Comparison of ENCODE assay signal across 8 cellular contexts in the genomic region with DNA sequence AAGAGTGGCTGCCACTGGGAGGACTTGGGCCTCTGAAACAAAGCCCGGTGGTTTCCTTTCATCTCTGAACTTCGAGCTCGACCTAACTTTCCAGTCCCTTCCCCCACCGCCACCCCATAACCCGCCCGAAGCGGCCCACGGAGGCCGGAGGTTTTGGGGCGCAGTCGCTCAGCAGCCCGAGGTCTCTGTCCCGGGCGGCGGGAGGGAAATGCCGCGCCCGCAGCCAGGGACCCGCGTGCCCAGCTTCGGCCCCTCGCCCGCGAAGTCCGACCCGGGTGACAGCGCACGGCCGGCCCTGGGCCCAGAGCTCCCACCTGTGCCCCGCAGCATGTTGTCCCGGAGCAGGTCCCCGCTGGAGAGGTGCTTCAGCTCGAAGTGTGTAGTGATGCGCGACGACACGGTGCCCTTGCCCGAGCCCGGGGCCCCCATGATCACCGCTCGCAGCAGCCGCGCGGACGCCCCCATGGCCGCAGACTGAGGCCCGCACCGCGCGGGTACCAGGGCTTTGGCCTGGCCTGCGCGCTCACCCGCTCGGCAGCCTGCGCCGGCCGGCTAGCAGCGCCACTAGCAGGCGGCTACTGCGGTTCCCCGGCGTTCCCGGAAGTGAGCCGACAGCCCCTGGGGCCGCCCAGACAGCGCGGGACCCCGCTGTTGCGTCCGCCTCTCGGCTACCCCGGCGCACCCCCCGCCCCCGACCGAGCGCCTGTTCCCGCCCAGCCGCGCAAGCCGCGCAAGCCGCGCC. TPM values are rescaled to one million over a fixed set of nuclear protein-coding genes. Genes with fewer than 3 reads are reported as not detected.
DNase-seq lines count a peak whose midpoint lies in the region; ATAC-seq and TF ChIP-seq lines count a peak whose summit lies in the region.

A gene (minus strand): TSS at position 580 of the 742 bp plus-strand sequence. CDS start 115 bp downstream, at position 465.

- no peaks in the 10 kb centered on the region for H3K36me3 Mint-ChIP-seq in T-cell
- H3K36me3 Mint-ChIP-seq in type B pancreatic cell = no peaks in the 10 kb centered on the region

- POLR2A ChIA-PET in T-cell (lab: Charles Lee) = interaction anchor here (0.5 to 1.4 kb wide), 11 partner anchors 9 to 1698 kb away, joined by 3 to 6 read pairs (median 4); a partner anchor contains a TSS

- intact Hi-C loops in cardiac septum (cut with DNase I) = loop anchor here (1.0 to 5.0 kb wide), 2 partner anchors 63 to 78 kb away; a partner anchor contains a TSS
- intact Hi-C loops in posterior cingulate gyrus (cut with DNase I) = loop anchor here (2.0 to 10.0 kb wide), 5 partner anchors 54 to 356 kb away; a partner anchor contains a TSS

- DNase-seq in HFF-Myc (ENCODE audit: extremely low read depth, low read depth) (peak; percentile 48), MV-4-11 (lab: John Stamatoyannopoulos, UW) (peak; percentile 76), T-cell (peak; percentile 64 to 90 (median 84)), adipocyte (ENCODE audit: low read depth) (peak; percentile 93), cardiac septum (ENCODE audit: low spot score) (peak; percentile 92), posterior cingulate gyrus (peak; percentile 69 to 97 (median 82)), type B pancreatic cell (ENCODE audit: extremely low spot score, unreplicated experiment) (peak; percentile 88)

- no peaks in the 10 kb centered on the region for H3K27me3 Mint-ChIP-seq in T-cell
- H3K27me3 Mint-ChIP-seq in type B pancreatic cell = peaks cover 2% of the 10 kb centered on the region

- H3K9ac ChIP-seq in adipocyte (ENCODE audit: low read length) = peak within 1 kb of the TSS; percentile 93

- H3K4me1 Mint-ChIP-seq in T-cell = peaks cover 37 to 47% (median 40%) of the 10 kb centered on the region in 3 donors
- H3K4me1 Mint-ChIP-seq in type B pancreatic cell (ENCODE audit: unreplicated experiment) = peaks cover 14% of the 10 kb centered on the region

- ATAC-seq in T-cell (replicated peaks in 1 of 4) = peak; percentile 92 to 95 (median 94)

- H3K27ac Mint-ChIP-seq in T-cell (peak within 1 kb of the TSS; percentile 87 to 89), type B pancreatic cell (peak within 1 kb of the TSS; percentile 93)

- H3K4me3 ChIP-seq in HFF-Myc (replicated peaks; ENCODE audit: low read depth, low read length) = peak within 1 kb of the TSS; percentile 67
- peak within 1 kb of the TSS; percentile 96 for H3K4me3 ChIP-seq in adipocyte (ENCODE audit: low read length)

- H3K27me3 ChIP-seq in adipocyte (replicated peaks; ENCODE audit: control insufficient read depth, insufficient read depth, low read length) = no peaks in the 10 kb centered on the region

- H3K9me3 Mint-ChIP-seq in T-cell (no peaks in the 10 kb centered on the region), type B pancreatic cell (peaks cover 5% of the 10 kb centered on the region)

- H3K9me3 ChIP-seq in adipocyte (ENCODE audit: control insufficient read depth, low read length) = no peaks in the 10 kb centered on the region

- no peaks in the 10 kb centered on the region for H3K36me3 ChIP-seq in adipocyte (ENCODE audit: control insufficient read depth, insufficient read depth, low read length, severe bottlenecking)

- H3K4me1 ChIP-seq in adipocyte (ENCODE audit: control insufficient read depth, insufficient read depth, low read length) = peaks cover 30% of the 10 kb centered on the region

- peak; percentile 26; the same call in 2 of the 3 replicates for TF ChIP-seq CTCF in GM12872 (IDR thresholded peaks at IDR 0.05; ENCODE audit: insufficient read depth, low read depth, low read length)
- TF ChIP-seq CTCF in HFF-Myc (IDR thresholded peaks at IDR 0.05; ENCODE audit: low read depth, low read length, missing control alignments) = peak; percentile 8
- peak; percentile 20 for TF ChIP-seq CTCF in type B pancreatic cell (conservative IDR thresholded peaks at IDR 0.05)

- H3K4me3 Mint-ChIP-seq in T-cell (peak within 1 kb of the TSS; percentile 85 to 91 (median 85)), type B pancreatic cell (peak within 1 kb of the TSS; percentile 91)

- CTCF ChIA-PET in T-cell (lab: Charles Lee) = interaction anchor here (0.5 to 1.3 kb wide), 10 partner anchors 10 to 136 kb away, joined by 3 to 5 read pairs (median 3); no protein-coding TSS in a partner anchor

RNA-seq across cellular contexts. Expression of the gene that starts here (rescaled TPM):
- total RNA-seq in T-cell = 10 to 100 TPM; 20.0 to 25.7 (median 23.1) TPM
- 108 TPM for total RNA-seq in cardiac septum
- 47.5 and 50.0 TPM in 2 replicates for total RNA-seq in type B pancreatic cell (ENCODE audit: low replicate concordance)

Comparison
In these comparisons a context has a peak if more than half of its experiments do, and no peak if none do; other contexts are left out.
1. Peak in every context shown above with its lines: DNase-seq, ATAC-seq and H3K4me3 ChIP-seq.